In genomic region chr7:117269417-117269816, GRCh38 we compare ENCODE assay signal across 13 cellular contexts. TPM values are rescaled to one million over a fixed set of nuclear protein-coding genes. Genes with fewer than 3 reads are reported as not detected.
DNase-seq lines count a peak whose midpoint lies in the region; ATAC-seq and TF ChIP-seq lines count a peak whose summit lies in the region.
"Had no signal": no experiment of that assay in that cellular context is flagged by ENCODE, and none has a peak within 500 bp of the region (broad histone marks: within the 10 kb centered on the region; RNA-seq: fewer than 3 reads in every experiment).

No MANE protein-coding gene starts in this region.

- H3K4me1 Mint-ChIP-seq in activated T-cell treated with anti-CD3 and anti-CD28 coated beads, Interleukin-2, amount 50 U/mL, for 24 hours (ENCODE audit: low read depth), result peaks cover 11% of the 10 kb centered on the region
- H3K4me1 Mint-ChIP-seq: central memory CD8-positive, alpha-beta T cell had no signal

- no peaks in the 10 kb centered on the region for H3K36me3 Mint-ChIP-seq in activated T-cell treated with anti-CD3 and anti-CD28 coated beads, Interleukin-2, amount 50 U/mL, for 24 hours (ENCODE audit: low read depth)

- H3K27me3 Mint-ChIP-seq in activated T-cell treated with anti-CD3 and anti-CD28 coated beads, Interleukin-2, amount 50 U/mL, for 24 hours, result peaks cover 35% of the 10 kb centered on the region

- TF ChIP-seq CTCF in fibroblast of villous mesenchyme (IDR thresholded peaks at IDR 0.05; ENCODE audit: insufficient read depth, low read depth, low read length), result no peak
- no peak for TF ChIP-seq CTCF in uterus (IDR thresholded peaks at IDR 0.05)

- H3K4me3 Mint-ChIP-seq in activated T-cell treated with anti-CD3 and anti-CD28 coated beads, Interleukin-2, amount 50 U/mL, for 24 hours, result no peak overlapping the region
- H3K4me3 Mint-ChIP-seq: central memory CD8-positive, alpha-beta T cell; nephron progenitor cell had no signal

- H3K36me3 ChIP-seq in uterus, result no peaks in the 10 kb centered on the region
- H3K36me3 ChIP-seq: BE2C had no signal

- no peak for DNase-seq in activated T-cell treated with anti-CD3 and anti-CD28 coated beads, Interleukin-2, amount 50 U/mL, for 24 hours
- no peak for DNase-seq in activated T-cell treated with anti-CD3 and anti-CD28 coated beads, Interleukin-2, amount 50 U/mL, for 48 hours
- DNase-seq in fibroblast of villous mesenchyme (ENCODE audit: low read depth) (peak; percentile 95), uterus (no peak), amygdala (lab: John Stamatoyannopoulos, UW) (no peak)
- DNase-seq: BE2C, NCI-H1436, nephron progenitor cell, SHP77 had no signal

- H3K27ac Mint-ChIP-seq in activated T-cell treated with anti-CD3 and anti-CD28 coated beads, Interleukin-2, amount 50 U/mL, for 24 hours, result peak overlapping the region; percentile 29
- H3K27ac Mint-ChIP-seq: nephron progenitor cell had no signal

- H3K9me3 Mint-ChIP-seq in activated T-cell treated with anti-CD3 and anti-CD28 coated beads, Interleukin-2, amount 50 U/mL, for 24 hours, result no peaks in the 10 kb centered on the region
- H3K9me3 Mint-ChIP-seq: central memory CD8-positive, alpha-beta T cell had no signal

- no peak overlapping the region for H3K4me3 ChIP-seq in fibroblast of villous mesenchyme (ENCODE audit: low read depth, low read length)
- no peak overlapping the region for H3K4me3 ChIP-seq in uterus

- ATAC-seq in SK-N-SH treated with all-trans-retinoic acid at 6 μM for 48 hours (peak; percentile 95), GM21381 (IDR thresholded peaks at IDR 0.05; ENCODE audit: unreplicated experiment) (no peak), HG02759 (IDR thresholded peaks at IDR 0.05; ENCODE audit: unreplicated experiment) (no peak)

- no peaks in the 10 kb centered on the region for H3K27me3 ChIP-seq in uterus

- no peak for TF ChIP-seq POLR2A in uterus (IDR thresholded peaks at IDR 0.05)

- H3K27ac ChIP-seq in uterus, result peak overlapping the region; percentile 6 to 43

- no peaks in the 10 kb centered on the region for H3K9me3 ChIP-seq in uterus
- H3K9me3 ChIP-seq: BE2C had no signal

- intact Hi-C loops in uterus (cut with DNase I; ENCODE audit: low total_unique reads), result no loop called here

- no peaks in the 10 kb centered on the region for H3K4me1 ChIP-seq in uterus

TF ChIP-seq in SK-N-SH treated with all-trans-retinoic acid at 6 μM for 48 hours, 23 proteins besides CTCF, POLR2A, EP300 and RAD21:
- TF ChIP-seq ISL1 (CRISPR knock-in tag; IDR thresholded peaks at IDR 0.05) (no peak; the same call in 1 of the 2 replicates), PPARA (CRISPR knock-in tag; IDR thresholded peaks at IDR 0.05; ENCODE audit: borderline replicate concordance) (no peak), ZFP3 (CRISPR knock-in tag; IDR thresholded peaks at IDR 0.05) (peak; percentile 29; the same call in 1 of the 2 replicates), ARNTL (CRISPR knock-in tag; IDR thresholded peaks at IDR 0.05; ENCODE audit: borderline replicate concordance, low read depth) (no peak), PATZ1 (CRISPR knock-in tag; IDR thresholded peaks at IDR 0.05; ENCODE audit: borderline replicate concordance) (no peak), CSRNP3 (CRISPR knock-in tag; IDR thresholded peaks at IDR 0.05) (no peak), ZNF565 (CRISPR knock-in tag; conservative IDR thresholded peaks at IDR 0.05; ENCODE audit: low read depth) (no peak)
TF ChIP-seq in SK-N-SH treated with all-trans-retinoic acid at 6 μM for 48 hours: peak in this region for 1.

RNA-seq across cellular contexts. Expression of gene WNT2, which starts 53.4 kb away (rescaled TPM):
- total RNA-seq in fibroblast of villous mesenchyme (56.1 and 140 TPM in 2 replicates), uterus (1 to 10 TPM in 3 of 4 donors, not detected in 1; 1.5 to 8.3 (median 2.3) TPM)
